22 cellular contexts compared by ENCODE assay signal in genomic region chr17:66755944-66756290, GRCh38.
A peak's percentile ranks its signal among the peaks of the same experiment; 100 is the strongest.
DNase-seq lines count a peak whose midpoint lies in the region; ATAC-seq and TF ChIP-seq lines count a peak whose summit lies in the region.
"Had no signal": no experiment of that assay in that cellular context is flagged by ENCODE, and none has a peak within 500 bp of the region (broad histone marks: within the 10 kb centered on the region; RNA-seq: fewer than 3 reads in every experiment).

No MANE protein-coding gene starts in this region.

- no peaks in the 10 kb centered on the region for H4K20me1 ChIP-seq in H9 (ENCODE audit: control insufficient read depth, insufficient read depth, insufficient read length)
- H4K20me1 ChIP-seq: BLaER1 had no signal

- no peak overlapping the region for H3K14ac ChIP-seq in H9 (ENCODE audit: insufficient read depth, low read length)

- no peak overlapping the region for H4K91ac ChIP-seq in H9 (ENCODE audit: insufficient read length, low read depth, low read length)

- H2BK20ac ChIP-seq in H9 (ENCODE audit: low read depth, low read length, poor library complexity, severe bottlenecking), result no peak overlapping the region

- no peaks in the 10 kb centered on the region; the same call in 1 of the 2 replicates for H3K27me3 Mint-ChIP-seq in H9 (ENCODE audit: low read depth)
- H3K27me3 Mint-ChIP-seq in nephron progenitor cell (ENCODE audit: low read depth, poor library complexity), result no peaks in the 10 kb centered on the region
- H3K27me3 Mint-ChIP-seq: CD4-positive, alpha-beta memory T cell; CD4-positive, CD25-positive, alpha-beta regulatory T cell had no signal

- H3K4me3 Mint-ChIP-seq in H9 (no peak overlapping the region), nephron progenitor cell (no peak overlapping the region)
- H3K4me3 Mint-ChIP-seq: CD14-positive monocyte; CD4-positive, CD25-positive, alpha-beta regulatory T cell had no signal

- H3K4me1 Mint-ChIP-seq in H9 (peaks cover 9 to 17% of the 10 kb centered on the region in 2 experiments), nephron progenitor cell (peaks cover 29% of the 10 kb centered on the region)
- H3K4me1 Mint-ChIP-seq: CD14-positive monocyte; CD8-positive, alpha-beta memory T cell had no signal

- no peaks in the 10 kb centered on the region for H3K23me2 ChIP-seq in H9 (ENCODE audit: insufficient read length, low read depth, low read length, poor library complexity, severe bottlenecking)

- H3K9me3 Mint-ChIP-seq in H9 (no peaks in the 10 kb centered on the region), nephron progenitor cell (peaks cover 8% of the 10 kb centered on the region)
- H3K9me3 Mint-ChIP-seq: CD4-positive, alpha-beta memory T cell; CD4-positive, CD25-positive, alpha-beta regulatory T cell; CD8-positive, alpha-beta memory T cell had no signal

- no peak overlapping the region for H3K4me3 ChIP-seq in AG04450 (ENCODE audit: low read depth, low read length)
- H3K4me3 ChIP-seq: BLaER1, GM12878 had no signal

- no peaks in the 10 kb centered on the region for H3K79me2 ChIP-seq in H9 (ENCODE audit: insufficient read depth, low read length)

- H4K5ac ChIP-seq in H9 (ENCODE audit: insufficient read length, low read depth, low read length), result no peak overlapping the region

- H3K9me3 ChIP-seq in AG04450 (ENCODE audit: control insufficient read depth, insufficient read depth, low read length), result no peaks in the 10 kb centered on the region
- no peaks in the 10 kb centered on the region for H3K9me3 ChIP-seq in H9 (ENCODE audit: control insufficient read depth, low read depth, low read length)
- H3K9me3 ChIP-seq: BE2C, BLaER1 had no signal

- TF ChIP-seq CTCF in AG04450 (IDR thresholded peaks at IDR 0.05; ENCODE audit: low read depth, low read length) (no peak), H9 (conservative IDR thresholded peaks at IDR 0.05) (no peak), VCaP (conservative IDR thresholded peaks at IDR 0.05) (no peak), nephron progenitor cell (IDR thresholded peaks at IDR 0.05) (no peak)

- no peak overlapping the region for H3K4ac ChIP-seq in H9 (ENCODE audit: low read depth, low read length)

- no peak overlapping the region for H4K8ac ChIP-seq in H9 (replicated peaks; ENCODE audit: insufficient read length, low read depth, low read length)

- peak overlapping the region in 2 of 3 experiments; percentile 20 to 23; a peak in 2 of 7 replicates for H3K27ac Mint-ChIP-seq in H9
- H3K27ac Mint-ChIP-seq in nephron progenitor cell, result peak overlapping the region; percentile 75
- H3K27ac Mint-ChIP-seq: CD14-positive monocyte; CD4-positive, CD25-positive, alpha-beta regulatory T cell had no signal

- H3K27me3 ChIP-seq in AG04450 (ENCODE audit: control insufficient read depth, insufficient read depth, low read length) (no peaks in the 10 kb centered on the region), H9 (ENCODE audit: insufficient read depth, low read length) (no peaks in the 10 kb centered on the region)
- H3K27me3 ChIP-seq: BE2C, BLaER1 had no signal

- CTCF ChIA-PET in AG04450 (lab: Charles Lee), result no interaction called here

- no peak overlapping the region for H3K9ac ChIP-seq in H9 (ENCODE audit: extremely low read depth, insufficient read length, low read length)
- H3K9ac ChIP-seq: BLaER1 had no signal

- WGBS in H9 (ENCODE audit: extremely low coverage, insufficient read length, low lambda C conversion rate), result no CpG with 5 or more reads among the region's 10 CpGs

- H2BK120ac ChIP-seq in H9 (ENCODE audit: low read depth, low read length, poor library complexity, severe bottlenecking), result no peak overlapping the region

- H2BK5ac ChIP-seq in H9 (ENCODE audit: insufficient read length, low read length), result no peak overlapping the region

- H2BK15ac ChIP-seq in H9 (ENCODE audit: low read depth, low read length), result no peak overlapping the region

- no peak overlapping the region for H2AFZ ChIP-seq in H9 (ENCODE audit: low read length)

- DNase-seq in AG04450 (ENCODE audit: low read depth, low spot score) (no peak), H9 (no peak), nephron progenitor cell (no peak), Ammon's horn (ENCODE audit: low spot score) (no peak), epidermal melanocyte (ENCODE audit: insufficient read length, low spot score) (no peak)
- DNase-seq: 8988T; AML-193; BE2C; C1 segment of cervical spinal cord; CD4-positive, alpha-beta memory T cell; CD4-positive, CD25-positive, alpha-beta regulatory T cell; CD8-positive, alpha-beta memory T cell; DMS 273 treated with DMSO at 0.1 percent for 48 hours; DND-41; EL; GDM1 had no signal

- no peak overlapping the region for H3K23ac ChIP-seq in H9 (ENCODE audit: insufficient read length, low read depth, low read length)

- H3K4me2 ChIP-seq in H9 (ENCODE audit: insufficient read depth, insufficient read length, low read length), result no peak overlapping the region
- H3K4me2 ChIP-seq: BLaER1 had no signal

- H3T11ph ChIP-seq in H9 (ENCODE audit: low read length), result no peak overlapping the region

- H2AK5ac ChIP-seq in H9 (ENCODE audit: insufficient read length, low read length), result no peak overlapping the region

- POLR2A ChIA-PET in AG04450 (lab: Yijun Ruan, JAX), result no interaction called here

- ATAC-seq in HG03460 (IDR thresholded peaks at IDR 0.05; ENCODE audit: unreplicated experiment), result no peak
- ATAC-seq in GM21360 (IDR thresholded peaks at IDR 0.05; ENCODE audit: unreplicated experiment), result no peak
- ATAC-seq: GM12878 had no signal

- no peak overlapping the region for H3K56ac ChIP-seq in H9 (ENCODE audit: insufficient read length, low read depth, low read length)

- H3K18ac ChIP-seq in H9 (ENCODE audit: insufficient read length, low read depth, low read length), result no peak overlapping the region

- no peak overlapping the region for H2BK12ac ChIP-seq in H9 (ENCODE audit: insufficient read length, low read depth, low read length)

- no peaks in the 10 kb centered on the region for H3K4me1 ChIP-seq in H9 (ENCODE audit: insufficient read depth, low read length)
- H3K4me1 ChIP-seq: BE2C had no signal

- H3K36me3 Mint-ChIP-seq in H9 (ENCODE audit: insufficient read depth in 1 of 3, low read depth in 3 of 3) (peaks cover 0 to 10% (median 0%) of the 10 kb centered on the region in 3 experiments; a peak in 1 of 7 replicates), nephron progenitor cell (ENCODE audit: low read depth) (peaks cover 5% of the 10 kb centered on the region)

- peak overlapping the region; percentile 11 for H3K27ac ChIP-seq in AG04450 (ENCODE audit: low read depth, low read length)
- H3K27ac ChIP-seq in H9 (ENCODE audit: insufficient read length, low read depth, low read length), result no peak overlapping the region
- 0 out of 2 replicates have a peak overlapping the region, but pooled peaks have one; percentile 9 for H3K27ac ChIP-seq in VCaP
- H3K27ac ChIP-seq: BLaER1 had no signal

- H3K79me1 ChIP-seq in H9 (ENCODE audit: insufficient read depth, low read depth, low read length, poor library complexity, severe bottlenecking), result no peaks in the 10 kb centered on the region
